In genomic region chrX:39165185-39165584, GRCh38 we compare ENCODE assay signal across 18 cellular contexts.
"Had no signal": no experiment of that assay in that cellular context is flagged by ENCODE, and none has a peak within 500 bp of the region (broad histone marks: within the 10 kb centered on the region; RNA-seq: fewer than 3 reads in every experiment).

No MANE protein-coding gene starts in this region.

- H3K27ac ChIP-seq: coronary artery, parathyroid adenoma, prostate gland, sigmoid colon, stomach, thoracic aorta, transverse colon had no signal

- ATAC-seq: naive thymus-derived CD4-positive, alpha-beta T cell had no signal

- H3K36me3 Mint-ChIP-seq: immature natural killer cell; naive thymus-derived CD4-positive, alpha-beta T cell had no signal

- H3K4me3 Mint-ChIP-seq: immature natural killer cell, nephron progenitor cell had no signal

- H3K27me3 ChIP-seq: sigmoid colon, transverse colon had no signal

- H3K36me3 ChIP-seq: prostate gland, sigmoid colon, stomach, thoracic aorta, transverse colon had no signal

- H3K4me3 ChIP-seq: coronary artery, prostate gland, sigmoid colon, stomach, thoracic aorta, transverse colon had no signal

- H3K4me1 ChIP-seq: parathyroid adenoma, prostate gland had no signal

- H3K9me3 Mint-ChIP-seq: immature natural killer cell; naive thymus-derived CD4-positive, alpha-beta T cell had no signal

- H3K27ac Mint-ChIP-seq: immature natural killer cell; naive thymus-derived CD4-positive, alpha-beta T cell; nephron progenitor cell had no signal

- DNase-seq: effector CD4-positive, alpha-beta T cell; foreskin melanocyte; immature natural killer cell; mesendoderm; naive thymus-derived CD4-positive, alpha-beta T cell; nephron progenitor cell; retina; sigmoid colon; small intestine; stimulated activated CD4-positive, alpha-beta T cell treated with anti-CD3 and anti-CD28 coated beads, Interleukin-12 subunit alpha, Interleukin-12 subunit beta, amount 100 ng/mL, for 4 hours; stimulated activated naive CD4-positive, alpha-beta T cell; stomach; substantia nigra; transverse colon had no signal

- H3K9me3 ChIP-seq: prostate gland, sigmoid colon, stomach, thoracic aorta, transverse colon had no signal
